ENCODE assay signal across 17 cellular contexts in genomic region chr12:51889216-51890134, GRCh38. TPM values are rescaled to one million over a fixed set of nuclear protein-coding genes. Genes with fewer than 3 reads are reported as not detected.
DNase-seq lines count a peak whose midpoint lies in the region; ATAC-seq and TF ChIP-seq lines count a peak whose summit lies in the region.
"Had no signal": no experiment of that assay in that cellular context is flagged by ENCODE, and none has a peak within 500 bp of the region (broad histone marks: within the 10 kb centered on the region; RNA-seq: fewer than 3 reads in every experiment).

No MANE protein-coding gene starts in this region.

- peaks cover 14% of the 10 kb centered on the region for H3K27me3 Mint-ChIP-seq in WTC11 (ENCODE audit: low read depth)

- H3K4me1 Mint-ChIP-seq in WTC11, result peaks cover 25% of the 10 kb centered on the region

- H3K27me3 ChIP-seq in cardiac muscle cell (no peaks in the 10 kb centered on the region), heart right ventricle (peaks cover 0 to 16% (median 0%) of the 10 kb centered on the region in 7 donors), upper lobe of right lung (peaks cover 4% of the 10 kb centered on the region)

- no peaks in the 10 kb centered on the region for H3K36me3 ChIP-seq in cardiac muscle cell
- H3K36me3 ChIP-seq in heart right ventricle, result no peaks in the 10 kb centered on the region
- no peaks in the 10 kb centered on the region for H3K36me3 ChIP-seq in upper lobe of right lung
- H3K36me3 ChIP-seq: esophagus squamous epithelium, HAP-1 had no signal

- H3K36me3 Mint-ChIP-seq in WTC11, result no peaks in the 10 kb centered on the region
- H3K36me3 Mint-ChIP-seq: type B pancreatic cell had no signal

- DNase-seq in cardiac muscle cell (ENCODE audit: low read depth in 1 of 2, low spot score in 1 of 2) (no peak), left ventricle myocardium superior (no peak), WTC11 (ENCODE audit: low spot score) (no peak), heart right ventricle (no peak), upper lobe of right lung (peak; percentile 52), GM03348 (ENCODE audit: low spot score) (no peak), NCI-H2171 (lab: John Stamatoyannopoulos, UW) (no peak), anterior cingulate cortex (lab: John Stamatoyannopoulos, UW) (no peak)
- DNase-seq: activated CD8-positive, alpha-beta memory T cell treated with anti-CD3 and anti-CD28 coated beads, Interleukin-2, amount 10 ng/mL, durations not matched to agents 7 days and 5 days; activated naive CD4-positive, alpha-beta T cell treated with anti-CD3 and anti-CD28 coated beads for 36 hours; esophagus squamous epithelium; NCI-H1417 treated with DMSO at 0.1 percent for 48 hours; NCI-H774; stimulated activated CD4-positive, alpha-beta T cell treated with anti-CD3 and anti-CD28 coated beads, Interleukin-1b, Interleukin-23, amount 100 ng/mL, for 48 hours had no signal

- WGBS in heart right ventricle, 2 donors, result 79 to 83% methylated on average over 21 of the region's 21 CpGs

- no peaks in the 10 kb centered on the region for H3K4me1 ChIP-seq in cardiac muscle cell (ENCODE audit: low read depth)
- H3K4me1 ChIP-seq in heart right ventricle, result peaks cover 3 to 30% (median 12%) of the 10 kb centered on the region in 9 donors
- H3K4me1 ChIP-seq in upper lobe of right lung, result peaks cover 11% of the 10 kb centered on the region
- H3K4me1 ChIP-seq: HAP-1 had no signal

- H3K4me3 ChIP-seq in cardiac muscle cell (no peak overlapping the region), heart right ventricle (no peak overlapping the region), upper lobe of right lung (no peak overlapping the region)
- H3K4me3 ChIP-seq: esophagus squamous epithelium, HAP-1 had no signal

- H3K9me3 ChIP-seq in cardiac muscle cell (ENCODE audit: low read depth) (no peaks in the 10 kb centered on the region), heart right ventricle (no peaks in the 10 kb centered on the region), upper lobe of right lung (no peaks in the 10 kb centered on the region)
- H3K9me3 ChIP-seq: esophagus squamous epithelium had no signal

- no peak overlapping the region for H3K4me3 Mint-ChIP-seq in WTC11
- H3K4me3 Mint-ChIP-seq: activated CD8-positive, alpha-beta memory T cell treated with anti-CD3 and anti-CD28 coated beads, Interleukin-2, amount 10 ng/mL, durations not matched to agents 7 days and 5 days; activated naive CD4-positive, alpha-beta T cell treated with anti-CD3 and anti-CD28 coated beads for 36 hours; type B pancreatic cell had no signal

- ATAC-seq in left ventricle myocardium superior (no peak), WTC11 (peak; percentile 29), heart right ventricle (no peak), upper lobe of right lung (no peak)
- ATAC-seq: activated CD8-positive, alpha-beta memory T cell treated with anti-CD3 and anti-CD28 coated beads, Interleukin-2, amount 10 ng/mL, durations not matched to agents 7 days and 5 days had no signal

- intact Hi-C loops in left ventricle myocardium superior (cut with micrococcal nuclease), result no loop called here
- intact Hi-C loops in heart right ventricle (cut with DNase I), result loop anchor here in 3 of 10 donors (5.0 kb wide), 3 partner anchors 33 to 93 kb away; no protein-coding TSS in a partner anchor
- intact Hi-C loops in upper lobe of right lung (cut with DNase I), result no loop called here

- TF ChIP-seq CTCF in cardiac muscle cell (IDR thresholded peaks at IDR 0.05; ENCODE audit: low read depth, low read length) (peak; percentile 34), WTC11 (IDR thresholded peaks at IDR 0.05) (peak; percentile 38; the same call in 1 of the 2 replicates), heart right ventricle (IDR thresholded peaks at IDR 0.05) (peak in 6 of 9 donors; percentile 8 to 17 (median 16)), upper lobe of right lung (IDR thresholded peaks at IDR 0.05) (peak; percentile 7)

- POLR2A ChIA-PET in WTC11 (lab: Charles Lee), result interaction anchor here (1.3 kb wide), 1 partner anchor 26 kb away, joined by 4 read pairs; no protein-coding TSS in a partner anchor

- no peak overlapping the region for H3K27ac ChIP-seq in cardiac muscle cell
- H3K27ac ChIP-seq in heart right ventricle, result no peak overlapping the region
- H3K27ac ChIP-seq in upper lobe of right lung, result no peak overlapping the region
- H3K27ac ChIP-seq: esophagus squamous epithelium had no signal

- CTCF ChIA-PET in WTC11 (lab: Charles Lee), result interaction anchor here (0.6 to 4.9 kb wide), 27 partner anchors 10 to 829 kb away, joined by 3 to 57 read pairs (median 6); partner anchors contain the start of genes ACVRL1, FIGNL2 and TAMALIN

- H3K9me3 Mint-ChIP-seq in WTC11, result peaks cover 6% of the 10 kb centered on the region
- H3K9me3 Mint-ChIP-seq: type B pancreatic cell had no signal

- no peak overlapping the region for H3K27ac Mint-ChIP-seq in WTC11
- H3K27ac Mint-ChIP-seq: activated CD8-positive, alpha-beta memory T cell treated with anti-CD3 and anti-CD28 coated beads, Interleukin-2, amount 10 ng/mL, durations not matched to agents 7 days and 5 days; activated naive CD4-positive, alpha-beta T cell treated with anti-CD3 and anti-CD28 coated beads for 36 hours; type B pancreatic cell had no signal

TF ChIP-seq in WTC11, 78 proteins besides CTCF, POLR2A, EP300 and RAD21:
- TF ChIP-seq TP53 (CRISPR knock-in tag; IDR thresholded peaks at IDR 0.05) (no peak), E2F1 (CRISPR knock-in tag; IDR thresholded peaks at IDR 0.05) (no peak), EMX1 (CRISPR knock-in tag; IDR thresholded peaks at IDR 0.05) (no peak), ZNF416 (CRISPR knock-in tag; IDR thresholded peaks at IDR 0.05) (no peak), CDX4 (CRISPR knock-in tag; IDR thresholded peaks at IDR 0.05; ENCODE audit: borderline replicate concordance) (no peak), SOX15 (CRISPR knock-in tag; IDR thresholded peaks at IDR 0.05) (no peak), NR3C1 (CRISPR knock-in tag; conservative IDR thresholded peaks at IDR 0.05; ENCODE audit: low read depth) (no peak), ZNF138 (CRISPR knock-in tag; conservative IDR thresholded peaks at IDR 0.05) (no peak), ZNF671 (CRISPR knock-in tag; IDR thresholded peaks at IDR 0.05) (no peak), JAZF1 (CRISPR knock-in tag; IDR thresholded peaks at IDR 0.05) (no peak), E2F4 (CRISPR knock-in tag; IDR thresholded peaks at IDR 0.05; ENCODE audit: borderline replicate concordance, low read depth) (no peak), SMAD3 (CRISPR knock-in tag; IDR thresholded peaks at IDR 0.05; ENCODE audit: borderline replicate concordance) (no peak)
TF ChIP-seq in WTC11: peak in this region for 0.

RNA-seq across cellular contexts. Expression of gene ANKRD33, which starts 1.6 kb away (rescaled TPM):
- total RNA-seq in cardiac muscle cell (0.30 TPM in 1 of 2 replicates, not detected in the other), left ventricle myocardium superior (not detected), WTC11 (2021) (1.7 to 2.3 TPM (median 2.0 TPM) in 3 replicates), heart right ventricle (not detected), upper lobe of right lung (not detected)
- polyA plus RNA-seq in cardiac muscle cell (1.2 TPM in 1 of 2 replicates, not detected in the other), heart right ventricle (under 1 TPM in 1 of 2 donors, not detected in 1; 0.01 TPM)
- total RNA-seq: activated CD8-positive, alpha-beta memory T cell treated with anti-CD3 and anti-CD28 coated beads, Interleukin-2, amount 10 ng/mL, durations not matched to agents 7 days and 5 days; activated naive CD4-positive, alpha-beta T cell treated with anti-CD3 and anti-CD28 coated beads for 36 hours; HT1080 had no signal

RNA-seq across cellular contexts. Expression of gene ACVRL1, which starts 17.8 kb away (rescaled TPM):
- total RNA-seq in cardiac muscle cell (0.81 and 5.5 TPM in 2 replicates), left ventricle myocardium superior (31.7 TPM), WTC11 (2021) (0.64 to 1.5 TPM (median 0.98 TPM) in 3 replicates), heart right ventricle (10 to 100 TPM; 16.6 to 68.0 (median 26.3) TPM), upper lobe of right lung (223 TPM)
- polyA plus RNA-seq in cardiac muscle cell (2.5 TPM in 1 of 2 replicates, not detected in the other), heart right ventricle (10 to 100 TPM; 33.8 to 38.1 TPM)
- total RNA-seq: activated CD8-positive, alpha-beta memory T cell treated with anti-CD3 and anti-CD28 coated beads, Interleukin-2, amount 10 ng/mL, durations not matched to agents 7 days and 5 days; activated naive CD4-positive, alpha-beta T cell treated with anti-CD3 and anti-CD28 coated beads for 36 hours had no signal

RNA-seq across cellular contexts. Expression of gene FIGNL2, which starts 41.0 kb away (rescaled TPM):
- total RNA-seq in cardiac muscle cell (10.5 and 14.1 TPM in 2 replicates), left ventricle myocardium superior (0.35 TPM), WTC11 (2021) (9.9 to 10.3 TPM (median 10.0 TPM) in 3 replicates), heart right ventricle (under 1 TPM; 0.24 to 0.69 (median 0.41) TPM), upper lobe of right lung (1.5 TPM)
- polyA plus RNA-seq in cardiac muscle cell (3.0 and 5.0 TPM in 2 replicates), heart right ventricle (under 1 TPM; 0.22 TPM)
